In genomic region chr6:166931426-166931970, GRCh38 we compare ENCODE assay signal across 25 cellular contexts. TPM values are rescaled to one million over a fixed set of nuclear protein-coding genes. Genes with fewer than 3 reads are reported as not detected.
DNase-seq lines count a peak whose midpoint lies in the region; ATAC-seq, FAIRE-seq and TF ChIP-seq lines count a peak whose summit lies in the region.
"Had no signal": no experiment of that assay in that cellular context is flagged by ENCODE, and none has a peak within 500 bp of the region (broad histone marks: within the 10 kb centered on the region; RNA-seq: fewer than 3 reads in every experiment).

No MANE protein-coding gene starts in this region.

- TF ChIP-seq POLR2A in GM12891 (IDR thresholded peaks at IDR 0.05; ENCODE audit: low read depth, low read length), result 0 out of 2 replicates have a peak, but pooled peaks have one; percentile 21
- TF ChIP-seq POLR2A in K562 (conservative IDR thresholded peaks at IDR 0.05), result no peak
- TF ChIP-seq POLR2A in spleen (IDR thresholded peaks at IDR 0.05), result no peak

- BruUV-seq in K562 (replicated peaks; lab: Mats Ljungman, UMichigan), result no TSS peak

- 58% methylated on average over 14 of the region's 14 CpGs for WGBS in K562 (ENCODE audit: insufficient coverage, low coverage, missing lambda C conversion rate)
- WGBS in spleen, 5 donors, result 95 to 96% (median 95%) methylated on average over 14 of the region's 14 CpGs

- intact Hi-C loops in K562 (cut with micrococcal nuclease) (no loop called here), spleen (cut with DNase I; ENCODE audit: low total_unique reads) (no loop called here)

- no peak overlapping the region for H3K4me3 ChIP-seq in K562
- no peak overlapping the region for H3K4me3 ChIP-seq in spleen
- H3K4me3 ChIP-seq: ascending aorta, left ventricle myocardium inferior, SK-N-MC, testis had no signal

- peaks cover 4% of the 10 kb centered on the region for H3K9me1 ChIP-seq in K562 (ENCODE audit: control insufficient read depth, insufficient read depth, low read length)

- no peaks in the 10 kb centered on the region for H3K9me3 Mint-ChIP-seq in activated T-cell treated with anti-CD3 and anti-CD28 coated beads, Interleukin-2, amount 50 U/mL, for 24 hours

- no peak for DNase-seq in activated T-cell treated with anti-CD3 and anti-CD28 coated beads, Interleukin-2, amount 50 U/mL, for 24 hours
- no peak for DNase-seq in activated T-cell treated with anti-CD3 and anti-CD28 coated beads, Interleukin-2, amount 50 U/mL, for 48 hours
- DNase-seq in GM12891 (ENCODE audit: insufficient read length, low spot score) (no peak), K562 (ENCODE audit: extremely low read depth in 1 of 4, low spot score in 3 of 4) (no peak), spleen (peak; percentile 60), HTR-8/SVneo (ENCODE audit: insufficient read length, low spot score) (no peak), globus pallidus (ENCODE audit: low spot score) (no peak), NK-92 (lab: John Stamatoyannopoulos, UW; ENCODE audit: unreplicated experiment) (no peak)
- DNase-seq: activated CD4-positive, CD25-positive, alpha-beta regulatory T cell treated with anti-CD3 and anti-CD28 coated beads, Interleukin-2, amount 50 U/mL, for 72 hours; activated gamma-delta T cell treated with Interleukin-2 at 50 U/mL for 16 hours; central memory CD4-positive, alpha-beta T cell; foreskin keratinocyte; hippocampal formation; left ventricle myocardium inferior; midbrain; MV-4-11; NCI-H526; posterior cingulate gyrus; RPMI8226; T1000; testis had no signal

- CTCF ChIA-PET in K562 (lab: Yijun Ruan, JAX; ENCODE audit: low intra/inter-chr PET ratio), result no interaction called here

- H3K4me1 Mint-ChIP-seq in activated T-cell treated with anti-CD3 and anti-CD28 coated beads, Interleukin-2, amount 50 U/mL, for 24 hours (ENCODE audit: low read depth), result peaks cover 39% of the 10 kb centered on the region

- TF ChIP-seq EP300 in K562 (IDR thresholded peaks at IDR 0.05; ENCODE audit: low read length), result no peak

- TF ChIP-seq RAD21 in K562 (CRISPR knock-in tag; conservative IDR thresholded peaks at IDR 0.05 in 1 of 2, IDR thresholded peaks at IDR 0.05 in 1 of 2), result no peak

- H3K36me3 Mint-ChIP-seq in activated T-cell treated with anti-CD3 and anti-CD28 coated beads, Interleukin-2, amount 50 U/mL, for 24 hours (ENCODE audit: low read depth), result peaks cover 98% of the 10 kb centered on the region

- no peak overlapping the region for H3K4me3 Mint-ChIP-seq in activated T-cell treated with anti-CD3 and anti-CD28 coated beads, Interleukin-2, amount 50 U/mL, for 24 hours

- H3K4me2 ChIP-seq in K562 (ENCODE audit: insufficient read depth, low read length), result no peak overlapping the region

- H3K9ac ChIP-seq in K562 (ENCODE audit: insufficient read depth in 1 of 2, low read depth in 2 of 2, low read length in 2 of 2), result no peak overlapping the region

- POLR2A ChIA-PET in K562 (lab: Yijun Ruan, JAX), result interaction anchor here (0.7 to 1.2 kb wide), 4 partner anchors 9 to 129 kb away, joined by 3 to 7 read pairs (median 3); no protein-coding TSS in a partner anchor

- H3K9me3 ChIP-seq in K562 (replicated peaks; ENCODE audit: control insufficient read depth, insufficient read depth, low read depth, low read length) (no peaks in the 10 kb centered on the region), spleen (no peaks in the 10 kb centered on the region)
- H3K9me3 ChIP-seq: ascending aorta, left ventricle myocardium inferior, testis had no signal

- H4K20me1 ChIP-seq in K562 (replicated peaks; ENCODE audit: control insufficient read depth, insufficient read depth, low read length), result no peaks in the 10 kb centered on the region

- no peaks in the 10 kb centered on the region; a peak in 1 of 5 replicates for H3K27me3 ChIP-seq in K562 (ENCODE audit: control insufficient read depth in 2 of 2, insufficient read depth in 2 of 2, low read length in 2 of 2)
- H3K27me3 ChIP-seq in spleen (replicated peaks in 1 of 7), result no peaks in the 10 kb centered on the region
- H3K27me3 ChIP-seq: ascending aorta, foreskin keratinocyte, testis had no signal

- TF ChIP-seq CTCF in K562 (IDR thresholded peaks at IDR 0.05 in 2 of 3, conservative IDR thresholded peaks at IDR 0.05 in 1 of 3; ENCODE audit: insufficient read depth in 2 of 3, low read depth in 1 of 3, low read length in 3 of 3), result no peak
- no peak for TF ChIP-seq CTCF in spleen (IDR thresholded peaks at IDR 0.05 in 8 of 11, conservative IDR thresholded peaks at IDR 0.05 in 3 of 11)

- H3K36me3 ChIP-seq in K562 (ENCODE audit: control insufficient read depth, insufficient read depth, low read length) (peaks cover 15% of the 10 kb centered on the region; the same call in 2 of the 3 replicates), spleen (peaks cover 0 to 100% (median 74%) of the 10 kb centered on the region in 6 donors)

- H3K4me1 ChIP-seq in K562 (replicated peaks in 1 of 2; ENCODE audit: control insufficient read depth in 2 of 2, insufficient read depth in 2 of 2, low read length in 2 of 2), result peaks cover 13 to 18% of the 10 kb centered on the region in 2 experiments
- peaks cover 0 to 56% (median 24%) of the 10 kb centered on the region in 6 donors for H3K4me1 ChIP-seq in spleen
- H3K4me1 ChIP-seq: ascending aorta, foreskin keratinocyte had no signal

- H3K27ac ChIP-seq in K562 (ENCODE audit: extremely low read depth, low read depth, low read length) (no peak overlapping the region), spleen (peak overlapping the region in 1 of 8 donors; percentile 61)
- H3K27ac ChIP-seq: ascending aorta, C4-2B, foreskin keratinocyte, left ventricle myocardium inferior, SK-N-MC, testis had no signal

- no peaks in the 10 kb centered on the region for H3K27me3 Mint-ChIP-seq in activated T-cell treated with anti-CD3 and anti-CD28 coated beads, Interleukin-2, amount 50 U/mL, for 24 hours

- peak overlapping the region; percentile 76 for H3K27ac Mint-ChIP-seq in activated T-cell treated with anti-CD3 and anti-CD28 coated beads, Interleukin-2, amount 50 U/mL, for 24 hours

- ATAC-seq in K562, result no peak
- ATAC-seq: foreskin keratinocyte, HCT116 had no signal

- in situ Hi-C loops in K562 (cut with MboI), result no loop called here

- no peak for FAIRE-seq in GM12891 (lab: Jason Lieb, UNC)
- FAIRE-seq in K562 (lab: Jason Lieb, UNC), result no peak
- no peak for FAIRE-seq in HTR-8/SVneo (lab: Jason Lieb, UNC)

- no peaks in the 10 kb centered on the region for H3K79me2 ChIP-seq in K562 (ENCODE audit: control insufficient read depth, insufficient read depth, low read length)

- no peak overlapping the region for H2AFZ ChIP-seq in K562 (ENCODE audit: low read depth, low read length)

TF ChIP-seq in GM12891, 5 proteins besides CTCF, POLR2A, EP300 and RAD21:
- TF ChIP-seq TAF1 (IDR thresholded peaks at IDR 0.05; ENCODE audit: low read depth, low read length) (no peak), POU2F2 (IDR thresholded peaks at IDR 0.05; ENCODE audit: low read depth, low read length) (no peak), POLR2AphosphoS5 (IDR thresholded peaks at IDR 0.05; ENCODE audit: low read depth, low read length) (no peak), SPI1 (IDR thresholded peaks at IDR 0.05; ENCODE audit: low read depth, low read length) (no peak), PAX5 (IDR thresholded peaks at IDR 0.05; ENCODE audit: insufficient read depth, low read length, severe bottlenecking) (no peak)

TF ChIP-seq in K562, 482 proteins besides CTCF, POLR2A, EP300 and RAD21:
- TF ChIP-seq ZNF263 (CRISPR knock-in tag; IDR thresholded peaks at IDR 0.05; ENCODE audit: borderline replicate concordance) (0 out of 2 replicates have a peak, but pooled peaks have one; percentile 52), MCM2 (IDR thresholded peaks at IDR 0.05; ENCODE audit: low read depth) (no peak)

RNA-seq across cellular contexts. Expression of gene RNASET2, which starts 24.9 kb away (rescaled TPM):
- polyA plus RNA-seq in GM12891 (2012; ENCODE audit: low read depth, missing spikeins), result 229 TPM
- total RNA-seq in K562 (2011; cell fraction: chromatin; rRNA removed; ENCODE audit: low replicate concordance), result 55.9 TPM in 2 replicates
- total RNA-seq in K562 (2011; cell fraction: nucleolus; rRNA removed), result 54.7 and 61.6 TPM in 2 replicates
- total RNA-seq in K562 (2011; cell fraction: nucleoplasm; rRNA removed), result 64.9 and 75.9 TPM in 2 replicates
- total RNA-seq in K562 (2014; rRNA removed), result 138 and 168 TPM in 2 replicates
- total RNA-seq in K562 (2014; rRNA removed; fragmentation: Illumina TruSeq; extraction: Trizol), result 66.4 and 66.9 TPM in 2 replicates
- 130 and 141 TPM in 2 replicates for total RNA-seq in K562 (2015; rRNA removed; fragmentation: Illumina TruSeq; extraction: Trizol)
- total RNA-seq in K562 (2021), result 99.2 and 105 TPM in 2 replicates
- 46.4 and 211 TPM in 2 replicates for polyA plus RNA-seq in K562 (2011; rRNA removed)
- polyA plus RNA-seq in K562 (2011; cell fraction: cytosol; rRNA removed), result 45.3 and 139 TPM in 2 replicates
- polyA plus RNA-seq in K562 (2011; cell fraction: nucleus; rRNA removed), result 31.3 and 148 TPM in 2 replicates
- polyA plus RNA-seq in K562 (2012), result 137 and 140 TPM in 2 replicates
- 75.2 and 91.3 TPM in 2 replicates for polyA plus RNA-seq in K562 (2014; fragmentation: Illumina TruSeq; extraction: Trizol)
- 10 to 100 TPM in 1 of 2 experiments, 1 to 10 TPM in 1; 7.4 to 15.8 TPM for polyA plus RNA-seq in K562 (2014; fragmentation: Nextera tagmentation; extraction: Ambion mirVana)
- polyA plus RNA-seq in K562 (2014; rRNA removed), result 108 and 124 TPM in 2 replicates
- 20.3 and 116 TPM in 2 replicates for polyA minus RNA-seq in K562 (2011; rRNA and poly(A)+ RNA removed)
- polyA minus RNA-seq in K562 (2011; cell fraction: cytosol; rRNA and poly(A)+ RNA removed), result 14.3 and 84.4 TPM in 2 replicates
- 9.3 and 51.3 TPM in 2 replicates for polyA minus RNA-seq in K562 (2011; cell fraction: nucleus; rRNA and poly(A)+ RNA removed)
- 100 to 1,000 TPM; 264 to 676 (median 373) TPM for total RNA-seq in spleen
- polyA plus RNA-seq in spleen, result 100 to 1,000 TPM; 242 to 392 (median 245) TPM
